11 cellular contexts compared by ENCODE assay signal in the genomic region with DNA sequence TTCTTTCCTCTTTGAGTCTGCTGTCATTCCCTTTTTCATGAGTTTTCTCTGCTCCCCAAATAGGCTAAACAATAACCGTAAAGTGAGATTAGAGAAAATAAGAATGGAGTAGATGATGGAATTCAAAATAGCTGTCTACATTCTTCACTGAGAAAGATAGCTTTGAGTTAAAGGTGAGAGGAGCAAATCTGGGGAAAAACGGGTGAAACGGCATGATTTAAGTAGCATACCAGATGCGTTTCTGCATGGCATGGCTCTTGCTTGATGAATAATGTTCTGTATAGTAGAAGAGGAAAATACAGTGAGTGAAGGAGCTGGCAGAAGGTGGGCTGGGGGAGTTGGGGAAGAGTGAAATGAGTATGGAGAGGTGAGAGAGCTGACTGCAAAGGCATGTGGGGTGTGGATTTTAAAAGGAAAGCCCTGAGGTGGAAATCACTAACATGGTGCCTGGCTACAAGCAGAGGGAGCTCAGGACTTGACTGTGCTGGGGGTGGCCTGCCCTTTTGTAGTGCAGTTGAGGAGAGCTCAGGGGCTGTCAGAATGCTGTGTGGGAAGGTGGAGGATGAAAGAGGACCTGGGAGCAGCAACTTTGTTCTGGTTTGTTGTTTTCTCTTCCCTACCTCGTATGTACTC. TPM values are rescaled to one million over a fixed set of nuclear protein-coding genes. Genes with fewer than 3 reads are reported as not detected.
DNase-seq lines count a peak whose midpoint lies in the region; ATAC-seq, FAIRE-seq and TF ChIP-seq lines count a peak whose summit lies in the region.
"Had no signal": no experiment of that assay in that cellular context is flagged by ENCODE, and none has a peak within 500 bp of the region (broad histone marks: within the 10 kb centered on the region; RNA-seq: fewer than 3 reads in every experiment).

No MANE protein-coding gene starts in this region.

- H3K4me3 ChIP-seq in HepG2 (replicated peaks in 1 of 3; ENCODE audit: insufficient read depth in 1 of 3, low read depth in 2 of 3, low read length in 3 of 3) (no peak overlapping the region), suprapubic skin (no peak overlapping the region), SJCRH30 (no peak overlapping the region)

- H3K27ac Mint-ChIP-seq in activated CD4-positive, alpha-beta T cell treated with anti-CD3 and anti-CD28 coated beads for 36 hours, result peak overlapping the region; percentile 20
- H3K27ac Mint-ChIP-seq in activated naive CD8-positive, alpha-beta T cell, result peak overlapping the region; percentile 88

- no TSS peak for BruUV-seq in HepG2 (replicated peaks; lab: Mats Ljungman, UMichigan)

- H3K4me2 ChIP-seq in HepG2 (ENCODE audit: low read depth, low read length), result no peak overlapping the region

- TF ChIP-seq RAD21 in HepG2 (CRISPR knock-in tag; IDR thresholded peaks at IDR 0.05), result no peak

- TF ChIP-seq EP300 in HepG2 (IDR thresholded peaks at IDR 0.05; ENCODE audit: low read depth in 2 of 2, low read length in 2 of 2), result no peak
- TF ChIP-seq EP300 in HepG2 (CRISPR knock-in tag; IDR thresholded peaks at IDR 0.05; ENCODE audit: borderline replicate concordance), result no peak
- no peak for TF ChIP-seq EP300 in suprapubic skin (IDR thresholded peaks at IDR 0.05)

- H3K9ac ChIP-seq in HepG2 (ENCODE audit: insufficient read depth, low read depth, low read length), result no peak overlapping the region

- in situ Hi-C loops in HepG2 (cut with HindIII; ENCODE audit: extremely low pct_ligation_motif_present, low pct_unique_long_range_greater_than_20kb), result no loop called here

- H3K27me3 Mint-ChIP-seq in activated CD4-positive, alpha-beta T cell treated with anti-CD3 and anti-CD28 coated beads for 36 hours, result no peaks in the 10 kb centered on the region
- no peaks in the 10 kb centered on the region for H3K27me3 Mint-ChIP-seq in activated naive CD8-positive, alpha-beta T cell

- DNase-seq in activated CD4-positive, alpha-beta T cell treated with anti-CD3 and anti-CD28 coated beads for 36 hours, result no peak
- no peak for DNase-seq in activated CD4-positive, alpha-beta T cell treated with anti-CD3 and anti-CD28 coated beads for 1 hour
- no peak for DNase-seq in HepG2 (ENCODE audit: low spot score)
- no peak for DNase-seq in suprapubic skin (ENCODE audit: low spot score in 2 of 2)
- no peak for DNase-seq in SJCRH30
- DNase-seq in HuH-7 (ENCODE audit: low spot score), result no peak
- DNase-seq: NCI-H1092 treated with DMSO at 0.1 percent for 48 hours, SW 1271 had no signal

- CTCF ChIA-PET in activated CD4-positive, alpha-beta T cell treated with anti-CD3 and anti-CD28 coated beads for 36 hours (lab: Charles Lee), result interaction anchor here (0.5 to 1.3 kb wide), 6 partner anchors 41 to 1016 kb away, joined by 3 to 5 read pairs (median 4); no protein-coding TSS in a partner anchor
- CTCF ChIA-PET in HepG2 (lab: Yijun Ruan, JAX; ENCODE audit: low intra/inter-chr PET ratio, low total read pairs), result no interaction called here

- FAIRE-seq in HepG2 (lab: Jason Lieb, UNC), result no peak
- FAIRE-seq: keratinocyte had no signal

- POLR2A ChIA-PET in activated CD4-positive, alpha-beta T cell treated with anti-CD3 and anti-CD28 coated beads for 36 hours (lab: Charles Lee), result interaction anchor here (0.6 to 1.0 kb wide), 4 partner anchors 13 to 184 kb away, joined by 3 to 6 read pairs (median 4); no protein-coding TSS in a partner anchor
- POLR2A ChIA-PET in HepG2 (lab: Yijun Ruan, JAX), result interaction anchor here (0.9 to 1.4 kb wide), 3 partner anchors 8 to 45 kb away, joined by 3 to 12 read pairs (median 4); partner anchors contain the start of gene TBCC

- no peaks in the 10 kb centered on the region for H3K9me3 ChIP-seq in HepG2 (ENCODE audit: low read length)
- no peaks in the 10 kb centered on the region for H3K9me3 ChIP-seq in suprapubic skin
- H3K9me3 ChIP-seq in SJCRH30 (replicated peaks), result no peaks in the 10 kb centered on the region

- H3K4me1 ChIP-seq in HepG2 (ENCODE audit: insufficient read depth, low read length) (peaks cover 59% of the 10 kb centered on the region), suprapubic skin (peaks cover 54% of the 10 kb centered on the region), SJCRH30 (0 out of 2 replicates have a peak, but pooled peaks cover 4% of the 10 kb centered on the region)

- H3K36me3 ChIP-seq in HepG2 (replicated peaks in 1 of 2; ENCODE audit: control insufficient read depth in 1 of 2, insufficient read depth in 2 of 2, low read length in 2 of 2) (no peaks in the 10 kb centered on the region; a peak in 1 of 5 replicates), suprapubic skin (no peaks in the 10 kb centered on the region), SJCRH30 (no peaks in the 10 kb centered on the region)

- H2AFZ ChIP-seq in HepG2 (ENCODE audit: low read length), result no peak overlapping the region

- no peaks in the 10 kb centered on the region for H3K9me3 Mint-ChIP-seq in activated CD4-positive, alpha-beta T cell treated with anti-CD3 and anti-CD28 coated beads for 36 hours (ENCODE audit: low read depth)
- no peaks in the 10 kb centered on the region for H3K9me3 Mint-ChIP-seq in activated naive CD8-positive, alpha-beta T cell (ENCODE audit: low read depth)

- 94% methylated on average over 5 of the region's 5 CpGs for WGBS in HepG2 (ENCODE audit: low lambda C conversion rate)
- 40% methylated on average over 5 of the region's 5 CpGs for WGBS in suprapubic skin

- no peak for TF ChIP-seq CTCF in HepG2 (CRISPR knock-in tag; IDR thresholded peaks at IDR 0.05)
- TF ChIP-seq CTCF in suprapubic skin (IDR thresholded peaks at IDR 0.05), result no peak

- 0 out of 4 replicates have a peak, but pooled peaks of 1 of the 2 experiments have one; percentile 34 for TF ChIP-seq POLR2A in HepG2 (IDR thresholded peaks at IDR 0.05; ENCODE audit: insufficient read depth in 1 of 2, low read depth in 2 of 2, low read length in 2 of 2)
- no peak for TF ChIP-seq POLR2A in suprapubic skin (IDR thresholded peaks at IDR 0.05)

- H3K79me2 ChIP-seq in HepG2 (ENCODE audit: insufficient read depth, low read length), result peaks cover 50% of the 10 kb centered on the region

- H3K4me1 Mint-ChIP-seq in activated CD4-positive, alpha-beta T cell treated with anti-CD3 and anti-CD28 coated beads for 36 hours, result peaks cover 21% of the 10 kb centered on the region
- H3K4me1 Mint-ChIP-seq in activated naive CD8-positive, alpha-beta T cell (ENCODE audit: low read depth), result peaks cover 29% of the 10 kb centered on the region

- ATAC-seq in activated CD4-positive, alpha-beta T cell treated with anti-CD3 and anti-CD28 coated beads for 36 hours, result peak; percentile 56
- ATAC-seq in HepG2 (peak; percentile 62), GM19455 (IDR thresholded peaks at IDR 0.05; ENCODE audit: unreplicated experiment) (no peak)

- intact Hi-C loops in activated CD4-positive, alpha-beta T cell treated with anti-CD3 and anti-CD28 coated beads for 36 hours (cut with DNase I, micrococcal nuclease), result no loop called here
- intact Hi-C loops in HepG2 (cut with micrococcal nuclease; ENCODE audit: unreplicated experiment), result no loop called here

- H3K27ac ChIP-seq in HepG2 (ENCODE audit: extremely low read length, insufficient read depth, low read length) (no peak overlapping the region), suprapubic skin (peak overlapping the region; percentile 12), SJCRH30 (no peak overlapping the region)

- H4K20me1 ChIP-seq in HepG2 (ENCODE audit: insufficient read depth, low read length), result peaks cover 12% of the 10 kb centered on the region; the same call in 1 of the 2 replicates

- H3K27me3 ChIP-seq in HepG2 (ENCODE audit: control insufficient read depth in 1 of 2, insufficient read depth in 2 of 2, low read length in 2 of 2) (no peaks in the 10 kb centered on the region), suprapubic skin (no peaks in the 10 kb centered on the region), SJCRH30 (no peaks in the 10 kb centered on the region)

- H3K36me3 Mint-ChIP-seq in activated CD4-positive, alpha-beta T cell treated with anti-CD3 and anti-CD28 coated beads for 36 hours (ENCODE audit: low read depth), result peaks cover 22% of the 10 kb centered on the region
- peaks cover 9% of the 10 kb centered on the region for H3K36me3 Mint-ChIP-seq in activated naive CD8-positive, alpha-beta T cell

- H3K4me3 Mint-ChIP-seq in activated CD4-positive, alpha-beta T cell treated with anti-CD3 and anti-CD28 coated beads for 36 hours, result no peak overlapping the region
- peak overlapping the region; percentile 12 for H3K4me3 Mint-ChIP-seq in activated naive CD8-positive, alpha-beta T cell

RNA-seq across cellular contexts. Expression of gene BICRAL, which starts 8.8 kb away (rescaled TPM):
- total RNA-seq in activated CD4-positive, alpha-beta T cell treated with anti-CD3 and anti-CD28 coated beads for 36 hours, result 10 to 100 TPM; 11.5 to 14.3 TPM
- total RNA-seq in HepG2 (2016; rRNA removed; fragmentation: Illumina TruSeq; extraction: Trizol), result 5.0 and 6.8 TPM in 2 replicates
- 1.6 and 1.9 TPM in 2 replicates for total RNA-seq in HepG2 (2016; cell fraction: cytosol; rRNA removed; fragmentation: Illumina TruSeq; extraction: Trizol; ENCODE audit: low read depth)
- 4.5 and 6.4 TPM in 2 replicates for total RNA-seq in HepG2 (2016; cell fraction: insoluble cytoplasmic fraction; rRNA removed; fragmentation: Illumina TruSeq; extraction: Trizol)
- total RNA-seq in HepG2 (2016; cell fraction: membrane; rRNA removed; fragmentation: Illumina TruSeq; extraction: Trizol), result 4.8 and 5.3 TPM in 2 replicates
- total RNA-seq in HepG2 (2016; cell fraction: nucleus; rRNA removed; fragmentation: Illumina TruSeq; extraction: Trizol), result 4.9 and 6.1 TPM in 2 replicates
- 11.1 and 13.5 TPM in 2 replicates for polyA plus RNA-seq in HepG2 (2011; rRNA removed)
- 9.5 and 11.4 TPM in 2 replicates for polyA plus RNA-seq in HepG2 (2011; cell fraction: cytosol; rRNA removed)
- 9.0 and 9.1 TPM in 2 replicates for polyA plus RNA-seq in HepG2 (2011; cell fraction: nucleus; rRNA removed)
- 7.3 and 7.8 TPM in 2 replicates for polyA plus RNA-seq in HepG2 (2012)
- 0.24 and 0.26 TPM in 2 replicates for polyA plus RNA-seq in HepG2 (2016; cell fraction: cytosol; fragmentation: Illumina TruSeq; extraction: Trizol; ENCODE audit: low read depth)
- polyA plus RNA-seq in HepG2 (2016; cell fraction: insoluble cytoplasmic fraction; fragmentation: Illumina TruSeq; extraction: Trizol; ENCODE audit: low read depth), result 5.3 and 6.6 TPM in 2 replicates
- 1.5 and 1.7 TPM in 2 replicates for polyA plus RNA-seq in HepG2 (2016; cell fraction: membrane; fragmentation: Illumina TruSeq; extraction: Trizol; ENCODE audit: low read depth)
- polyA plus RNA-seq in HepG2 (2016; cell fraction: nucleus; fragmentation: Illumina TruSeq; extraction: Trizol; ENCODE audit: insufficient read depth, low read depth), result 8.7 and 9.2 TPM in 2 replicates
- polyA minus RNA-seq in HepG2 (2011; rRNA and poly(A)+ RNA removed; ENCODE audit: low replicate concordance), result 16.6 and 32.3 TPM in 2 replicates
- 14.7 and 15.5 TPM in 2 replicates for polyA minus RNA-seq in HepG2 (2011; cell fraction: cytosol; rRNA and poly(A)+ RNA removed)
- polyA minus RNA-seq in HepG2 (2011; cell fraction: nucleus; rRNA and poly(A)+ RNA removed), result 14.7 and 18.9 TPM in 2 replicates
- 10 to 100 TPM; 20.7 to 28.2 (median 25.4) TPM for total RNA-seq in suprapubic skin
- total RNA-seq in SJCRH30 (2014; rRNA removed; shearing (Covaris generic)), result 4.4 and 4.8 TPM in 2 replicates

RNA-seq across cellular contexts. Expression of gene TBCC, which starts 44.8 kb away (rescaled TPM):
- total RNA-seq in activated CD4-positive, alpha-beta T cell treated with anti-CD3 and anti-CD28 coated beads for 36 hours, result 10 to 100 TPM; 14.7 to 15.3 TPM
- 36.1 and 43.2 TPM in 2 replicates for total RNA-seq in HepG2 (2016; rRNA removed; fragmentation: Illumina TruSeq; extraction: Trizol)
- total RNA-seq in HepG2 (2016; cell fraction: cytosol; rRNA removed; fragmentation: Illumina TruSeq; extraction: Trizol; ENCODE audit: low read depth), result 13.4 and 14.0 TPM in 2 replicates
- total RNA-seq in HepG2 (2016; cell fraction: insoluble cytoplasmic fraction; rRNA removed; fragmentation: Illumina TruSeq; extraction: Trizol), result 37.2 and 41.5 TPM in 2 replicates
- 20.4 and 22.9 TPM in 2 replicates for total RNA-seq in HepG2 (2016; cell fraction: membrane; rRNA removed; fragmentation: Illumina TruSeq; extraction: Trizol)
- 17.5 and 20.0 TPM in 2 replicates for total RNA-seq in HepG2 (2016; cell fraction: nucleus; rRNA removed; fragmentation: Illumina TruSeq; extraction: Trizol)
- 14.8 and 18.0 TPM in 2 replicates for polyA plus RNA-seq in HepG2 (2011; rRNA removed)
- polyA plus RNA-seq in HepG2 (2011; cell fraction: cytosol; rRNA removed), result 14.9 and 15.6 TPM in 2 replicates
- polyA plus RNA-seq in HepG2 (2011; cell fraction: nucleus; rRNA removed), result 12.6 and 13.8 TPM in 2 replicates
- polyA plus RNA-seq in HepG2 (2012), result 12.0 and 15.3 TPM in 2 replicates
- polyA plus RNA-seq in HepG2 (2016; cell fraction: cytosol; fragmentation: Illumina TruSeq; extraction: Trizol; ENCODE audit: low read depth), result 5.2 and 5.5 TPM in 2 replicates
- polyA plus RNA-seq in HepG2 (2016; cell fraction: insoluble cytoplasmic fraction; fragmentation: Illumina TruSeq; extraction: Trizol; ENCODE audit: low read depth), result 26.8 and 28.7 TPM in 2 replicates
- polyA plus RNA-seq in HepG2 (2016; cell fraction: membrane; fragmentation: Illumina TruSeq; extraction: Trizol; ENCODE audit: low read depth), result 7.8 and 9.2 TPM in 2 replicates
- polyA plus RNA-seq in HepG2 (2016; cell fraction: nucleus; fragmentation: Illumina TruSeq; extraction: Trizol; ENCODE audit: insufficient read depth, low read depth), result 20.6 and 21.7 TPM in 2 replicates
- polyA minus RNA-seq in HepG2 (2011; rRNA and poly(A)+ RNA removed; ENCODE audit: low replicate concordance), result 10.7 and 14.8 TPM in 2 replicates
- polyA minus RNA-seq in HepG2 (2011; cell fraction: cytosol; rRNA and poly(A)+ RNA removed), result 8.2 and 9.3 TPM in 2 replicates
- polyA minus RNA-seq in HepG2 (2011; cell fraction: nucleus; rRNA and poly(A)+ RNA removed), result 7.6 and 7.7 TPM in 2 replicates
- 10 to 100 TPM; 25.6 to 51.9 (median 30.2) TPM for total RNA-seq in suprapubic skin
- total RNA-seq in SJCRH30 (2014; rRNA removed; shearing (Covaris generic)), result 34.1 and 38.0 TPM in 2 replicates
